In the genomic region with DNA sequence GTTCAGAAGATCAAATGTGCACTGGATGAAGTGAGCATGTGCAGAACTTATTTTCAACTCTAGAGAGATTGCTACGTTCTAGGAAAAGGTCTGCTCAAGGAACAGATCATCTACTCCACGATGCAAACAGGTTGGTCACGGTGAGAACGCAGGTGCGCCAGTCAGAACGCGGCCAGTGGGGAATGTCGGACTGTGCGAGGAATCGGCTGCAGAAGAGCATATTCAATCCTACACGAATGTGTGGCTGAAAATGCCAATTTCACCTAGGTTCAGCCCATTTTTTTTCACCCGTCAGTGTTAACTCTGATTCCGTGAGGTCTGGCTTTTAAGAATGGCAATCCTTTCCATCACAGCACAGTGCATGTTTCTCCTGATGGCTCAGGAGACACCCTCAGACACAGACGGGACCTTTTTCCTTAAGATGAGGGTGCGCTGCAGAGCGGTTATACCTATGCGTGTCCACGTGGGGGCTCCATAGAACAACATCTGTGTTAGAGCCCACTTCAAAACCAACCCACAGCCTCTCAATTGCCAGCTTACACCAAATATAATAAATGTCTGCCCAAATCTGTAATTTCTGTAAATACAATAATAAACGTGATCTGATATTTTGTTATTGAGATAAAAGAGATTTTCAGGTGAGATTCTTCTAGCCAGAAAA, we compare ENCODE assay signal across 8 cellular contexts.
DNase-seq lines count a peak whose midpoint lies in the region; ATAC-seq and TF ChIP-seq lines count a peak whose summit lies in the region.

No MANE protein-coding gene starts in this region.

- H3K79me2 ChIP-seq in neural cell (replicated peaks; ENCODE audit: insufficient read depth, low read length) = no peaks in the 10 kb centered on the region

- DNase-seq in Ammon's horn (ENCODE audit: low spot score) (peak; percentile 67), NCI-H2171 treated with DMSO at 0.1 percent for 48 hours (lab: John Stamatoyannopoulos, UW) (peak; percentile 69), fibroblast of peridontal ligament (ENCODE audit: extremely low read depth) (peak; percentile 31)
- peak; percentile 6 for DNase-seq in activated CD4-positive, alpha-beta T cell treated with anti-CD3 and anti-CD28 coated beads, Interleukin-2, amount 50 U/mL, for 1 hour

- no peaks in the 10 kb centered on the region for H3K36me3 ChIP-seq in neural cell (ENCODE audit: insufficient read depth, low read length)

- H3K9me3 ChIP-seq in neural cell (ENCODE audit: low read length) = no peaks in the 10 kb centered on the region

- no peaks in the 10 kb centered on the region for H4K20me1 ChIP-seq in neural cell (ENCODE audit: insufficient read depth)

- no peaks in the 10 kb centered on the region for H3K9me2 ChIP-seq in neural cell (ENCODE audit: insufficient read depth, low read length)

- no peaks in the 10 kb centered on the region for H3F3A ChIP-seq in neural cell (ENCODE audit: insufficient read depth, low read length, poor library complexity, severe bottlenecking)

- ATAC-seq in GM18517 (IDR thresholded peaks at IDR 0.05; ENCODE audit: unreplicated experiment) (peak; percentile 78), HG03108 (IDR thresholded peaks at IDR 0.05; ENCODE audit: unreplicated experiment) (peak; percentile 87), HG03095 (IDR thresholded peaks at IDR 0.05; ENCODE audit: unreplicated experiment) (no peak)

- no peak for TF ChIP-seq EP300 in neural cell (conservative IDR thresholded peaks at IDR 0.05; ENCODE audit: poor library complexity, severe bottlenecking)

- H3K4me3 ChIP-seq in neural cell (ENCODE audit: low read length) = no peak overlapping the region

- no peak overlapping the region for H3K4me2 ChIP-seq in neural cell (ENCODE audit: low read length)

- peak; percentile 83 for TF ChIP-seq CTCF in neural cell (IDR thresholded peaks at IDR 0.05; ENCODE audit: poor library complexity, severe bottlenecking)

- H3K9ac ChIP-seq in neural cell (ENCODE audit: low read length) = no peak overlapping the region

- no peak overlapping the region for H2AFZ ChIP-seq in neural cell (ENCODE audit: low read depth, low read length)

- peak; percentile 78 for TF ChIP-seq RAD21 in neural cell (conservative IDR thresholded peaks at IDR 0.05)

- no peaks in the 10 kb centered on the region for H3K27me3 ChIP-seq in neural cell (ENCODE audit: insufficient read depth, low read depth, low read length)

- H3K27ac ChIP-seq in neural cell (ENCODE audit: low read length) = no peak overlapping the region

TF ChIP-seq in neural cell, 6 proteins besides CTCF, POLR2A, EP300 and RAD21:
- TF ChIP-seq MXI1 (conservative IDR thresholded peaks at IDR 0.05; ENCODE audit: poor library complexity, severe bottlenecking) (no peak), POLR2AphosphoS5 (IDR thresholded peaks at IDR 0.05) (no peak), EZH2 (IDR thresholded peaks at IDR 0.05; ENCODE audit: borderline replicate concordance, insufficient read depth, low read length, poor library complexity, severe bottlenecking) (no peak), SMC3 (conservative IDR thresholded peaks at IDR 0.05; ENCODE audit: poor library complexity) (peak; percentile 79), TAF1 (IDR thresholded peaks at IDR 0.05; ENCODE audit: low read depth) (no peak)
- TF ChIP-seq, protein P1, sequence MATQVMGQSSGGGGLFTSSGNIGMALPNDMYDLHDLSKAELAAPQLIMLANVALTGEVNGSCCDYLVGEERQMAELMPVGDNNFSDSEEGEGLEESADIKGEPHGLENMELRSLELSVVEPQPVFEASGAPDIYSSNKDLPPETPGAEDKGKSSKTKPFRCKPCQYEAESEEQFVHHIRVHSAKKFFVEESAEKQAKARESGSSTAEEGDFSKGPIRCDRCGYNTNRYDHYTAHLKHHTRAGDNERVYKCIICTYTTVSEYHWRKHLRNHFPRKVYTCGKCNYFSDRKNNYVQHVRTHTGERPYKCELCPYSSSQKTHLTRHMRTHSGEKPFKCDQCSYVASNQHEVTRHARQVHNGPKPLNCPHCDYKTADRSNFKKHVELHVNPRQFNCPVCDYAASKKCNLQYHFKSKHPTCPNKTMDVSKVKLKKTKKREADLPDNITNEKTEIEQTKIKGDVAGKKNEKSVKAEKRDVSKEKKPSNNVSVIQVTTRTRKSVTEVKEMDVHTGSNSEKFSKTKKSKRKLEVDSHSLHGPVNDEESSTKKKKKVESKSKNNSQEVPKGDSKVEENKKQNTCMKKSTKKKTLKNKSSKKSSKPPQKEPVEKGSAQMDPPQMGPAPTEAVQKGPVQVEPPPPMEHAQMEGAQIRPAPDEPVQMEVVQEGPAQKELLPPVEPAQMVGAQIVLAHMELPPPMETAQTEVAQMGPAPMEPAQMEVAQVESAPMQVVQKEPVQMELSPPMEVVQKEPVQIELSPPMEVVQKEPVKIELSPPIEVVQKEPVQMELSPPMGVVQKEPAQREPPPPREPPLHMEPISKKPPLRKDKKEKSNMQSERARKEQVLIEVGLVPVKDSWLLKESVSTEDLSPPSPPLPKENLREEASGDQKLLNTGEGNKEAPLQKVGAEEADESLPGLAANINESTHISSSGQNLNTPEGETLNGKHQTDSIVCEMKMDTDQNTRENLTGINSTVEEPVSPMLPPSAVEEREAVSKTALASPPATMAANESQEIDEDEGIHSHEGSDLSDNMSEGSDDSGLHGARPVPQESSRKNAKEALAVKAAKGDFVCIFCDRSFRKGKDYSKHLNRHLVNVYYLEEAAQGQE (IDR thresholded peaks at IDR 0.05; ENCODE audit: borderline replicate concordance) = no peak

Comparison
In these comparisons a context has a peak if more than half of its experiments do, and no peak if none do; other contexts are left out.
1. DNase-seq: peak in every context shown above with its lines; median percentile 69 in NCI-H2171 treated with DMSO at 0.1 percent for 48 hours; 67 in Ammon's horn; 31 in fibroblast of peridontal ligament; 6 in activated CD4-positive, alpha-beta T cell treated with anti-CD3 and anti-CD28 coated beads, Interleukin-2, amount 50 U/mL, for 1 hour.